ENCODE assay signal across 13 cellular contexts in the genomic region with DNA sequence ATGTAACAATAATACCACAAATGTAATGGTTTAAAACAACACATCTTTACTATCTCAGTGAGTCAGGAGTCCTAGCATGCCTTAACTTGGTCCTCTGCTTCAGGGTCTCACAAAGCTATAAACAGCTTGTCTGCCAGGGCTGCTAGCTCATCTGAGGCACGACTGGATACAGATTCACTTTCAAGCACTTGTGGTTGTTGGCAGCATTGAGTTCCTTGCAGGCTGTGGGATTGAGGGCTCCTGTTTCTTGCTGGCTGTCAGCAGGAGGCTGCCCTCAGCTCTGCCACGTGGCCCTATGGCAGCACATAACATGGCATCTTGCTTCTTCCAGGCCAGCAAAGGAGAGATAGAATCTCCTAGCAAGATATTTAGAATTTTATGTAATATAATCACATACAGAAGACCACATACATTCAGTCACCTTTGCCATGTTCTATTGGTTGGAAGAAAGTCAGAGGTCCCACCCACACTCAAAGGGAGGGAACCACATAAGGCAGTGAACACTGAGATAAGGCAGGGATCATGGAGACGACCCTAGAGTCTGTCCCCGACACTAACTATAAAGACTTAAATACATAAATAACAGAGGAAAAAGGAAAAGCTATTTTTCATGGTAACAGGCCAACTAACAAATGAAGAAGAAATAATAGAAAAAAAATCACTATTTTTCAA. TPM values are rescaled to one million over a fixed set of nuclear protein-coding genes. Genes with fewer than 3 reads are reported as not detected.
DNase-seq lines count a peak whose midpoint lies in the region; ATAC-seq and TF ChIP-seq lines count a peak whose summit lies in the region.
"Had no signal": no experiment of that assay in that cellular context is flagged by ENCODE, and none has a peak within 500 bp of the region (broad histone marks: within the 10 kb centered on the region; RNA-seq: fewer than 3 reads in every experiment).

No MANE protein-coding gene starts in this region.

- ATAC-seq in GM19467 (IDR thresholded peaks at IDR 0.05; ENCODE audit: unreplicated experiment), result no peak
- ATAC-seq in activated T-cell treated with anti-CD3 and anti-CD28 coated beads, Interleukin-2, amount 50 U/mL, for 72 hours (replicated peaks in 1 of 2), result no peak

- peak overlapping the region; percentile 60 for H2AFZ ChIP-seq in fibroblast of lung (ENCODE audit: low read length)

- H3K27ac Mint-ChIP-seq in activated T-cell treated with anti-CD3 and anti-CD28 coated beads, Interleukin-2, amount 50 U/mL, for 72 hours, result no peak overlapping the region
- H3K27ac Mint-ChIP-seq: IgD-negative memory B cell had no signal

- H3K9ac ChIP-seq in fibroblast of lung (ENCODE audit: insufficient read depth, low read length) (no peak overlapping the region), skeletal muscle tissue (ENCODE audit: low read depth in 1 of 3, low read length in 3 of 3) (no peak overlapping the region)

- no peaks in the 10 kb centered on the region for H3K4me1 Mint-ChIP-seq in activated T-cell treated with anti-CD3 and anti-CD28 coated beads, Interleukin-2, amount 50 U/mL, for 72 hours (ENCODE audit: low read depth)
- H3K4me1 Mint-ChIP-seq: IgD-negative memory B cell, neural crest cell had no signal

- H3K27ac ChIP-seq in fibroblast of lung (ENCODE audit: insufficient read depth, low read length) (no peak overlapping the region), skeletal muscle tissue (ENCODE audit: low read depth, low read length) (peak overlapping the region; percentile 52)
- H3K27ac ChIP-seq: tibial nerve had no signal

- TF ChIP-seq CTCF in fibroblast of lung (conservative IDR thresholded peaks at IDR 0.05 in 1 of 2, IDR thresholded peaks at IDR 0.05 in 1 of 2; ENCODE audit: low read depth in 1 of 2, low read length in 2 of 2), result no peak

- H3K79me2 ChIP-seq in fibroblast of lung (ENCODE audit: control insufficient read depth, insufficient read depth, low read length), result no peaks in the 10 kb centered on the region

- H3K36me3 ChIP-seq in fibroblast of lung (ENCODE audit: control insufficient read depth, insufficient read depth, low read length), result no peaks in the 10 kb centered on the region
- no peaks in the 10 kb centered on the region for H3K36me3 ChIP-seq in skeletal muscle tissue (ENCODE audit: control insufficient read depth in 3 of 3, insufficient read depth in 3 of 3, low read length in 3 of 3)
- H3K36me3 ChIP-seq: tibial nerve had no signal

- H4K20me1 ChIP-seq in fibroblast of lung (ENCODE audit: control insufficient read depth, extremely low read depth, insufficient read depth, low read length), result no peaks in the 10 kb centered on the region

- H3K27me3 Mint-ChIP-seq in activated T-cell treated with anti-CD3 and anti-CD28 coated beads, Interleukin-2, amount 50 U/mL, for 72 hours (ENCODE audit: low read depth), result no peaks in the 10 kb centered on the region

- H3K4me2 ChIP-seq in fibroblast of lung (ENCODE audit: extremely low read depth, insufficient read depth, low read length), result no peak overlapping the region

- no peaks in the 10 kb centered on the region for H3K9me3 Mint-ChIP-seq in activated T-cell treated with anti-CD3 and anti-CD28 coated beads, Interleukin-2, amount 50 U/mL, for 72 hours
- H3K9me3 Mint-ChIP-seq: IgD-negative memory B cell, neural crest cell had no signal

- H3K9me3 ChIP-seq in fibroblast of lung (ENCODE audit: control insufficient read depth, insufficient read depth, low read depth, low read length) (no peaks in the 10 kb centered on the region), skeletal muscle tissue (ENCODE audit: control insufficient read depth in 3 of 3, low read length in 3 of 3) (no peaks in the 10 kb centered on the region)
- H3K9me3 ChIP-seq: tibial nerve had no signal

- no peaks in the 10 kb centered on the region for H3K36me3 Mint-ChIP-seq in activated T-cell treated with anti-CD3 and anti-CD28 coated beads, Interleukin-2, amount 50 U/mL, for 72 hours (ENCODE audit: insufficient read depth in 2 of 2)
- H3K36me3 Mint-ChIP-seq: IgD-negative memory B cell had no signal

- H3K27me3 ChIP-seq in fibroblast of lung (ENCODE audit: control insufficient read depth, insufficient read depth, low read length) (no peaks in the 10 kb centered on the region), skeletal muscle tissue (ENCODE audit: control insufficient read depth in 3 of 3, insufficient read depth in 3 of 3, low read length in 3 of 3) (no peaks in the 10 kb centered on the region)
- H3K27me3 ChIP-seq: tibial nerve had no signal

- H3K4me1 ChIP-seq in fibroblast of lung (ENCODE audit: control insufficient read depth, extremely low read depth, insufficient read depth, low read length), result no peaks in the 10 kb centered on the region
- peaks cover 0 to 3% (median 2%) of the 10 kb centered on the region in 3 donors for H3K4me1 ChIP-seq in skeletal muscle tissue (ENCODE audit: control insufficient read depth in 3 of 3, insufficient read depth in 3 of 3, low read length in 3 of 3)
- H3K4me1 ChIP-seq: tibial nerve had no signal

- H3K4me3 Mint-ChIP-seq in activated T-cell treated with anti-CD3 and anti-CD28 coated beads, Interleukin-2, amount 50 U/mL, for 72 hours, result no peak overlapping the region
- H3K4me3 Mint-ChIP-seq: IgD-negative memory B cell, neural crest cell had no signal

- DNase-seq in NCI-H82 (lab: John Stamatoyannopoulos, UW) (peak; percentile 26), NCI-H82 treated with DMSO at 0.1 percent for 48 hours (lab: John Stamatoyannopoulos, UW; ENCODE audit: unreplicated experiment) (no peak), RPMI8226 (peak; percentile 39), fibroblast of lung (ENCODE audit: low read depth in 2 of 2) (peak; percentile 63 to 96)
- DNase-seq in activated effector memory CD4-positive, alpha-beta T cell treated with anti-CD3 and anti-CD28 coated beads, Interleukin-2, amount 50 U/mL, for 16 hours, result no peak
- no peak for DNase-seq in activated T-cell treated with anti-CD3 and anti-CD28 coated beads, Interleukin-2, amount 50 U/mL, for 72 hours
- DNase-seq: activated T-cell treated with anti-CD3 and anti-CD28 coated beads, Interleukin-2, amount 50 U/mL, for 48 hours; NCI-H748 treated with DMSO at 0.1 percent for 48 hours had no signal

- H3K4me3 ChIP-seq in fibroblast of lung (replicated peaks in 1 of 4; ENCODE audit: control extremely low read depth in 1 of 4, insufficient read depth in 1 of 4, low read depth in 3 of 4, low read length in 4 of 4), result no peak overlapping the region
- no peak overlapping the region for H3K4me3 ChIP-seq in skeletal muscle tissue (ENCODE audit: low read length in 3 of 3)
- H3K4me3 ChIP-seq: tibial nerve had no signal

RNA-seq across cellular contexts. Expression of a gene that starts 18.9 kb away (rescaled TPM):
- 10.3 and 15.2 TPM in 2 replicates for total RNA-seq in fibroblast of lung
- 9.9 and 11.0 TPM in 2 replicates for polyA plus RNA-seq in fibroblast of lung
- 10.3 and 11.6 TPM in 2 replicates for polyA plus RNA-seq in fibroblast of lung (2012)
- 2.2 and 2.9 TPM in 2 replicates for polyA minus RNA-seq in fibroblast of lung (ENCODE audit: low replicate concordance)
- total RNA-seq in skeletal muscle tissue, result 15.1 TPM
- 10 to 100 TPM; 19.1 to 20.3 TPM for total RNA-seq in activated T-cell treated with anti-CD3 and anti-CD28 coated beads, Interleukin-2, amount 50 U/mL, for 72 hours

RNA-seq across cellular contexts. Expression of a gene that starts 34.0 kb away (rescaled TPM):
- total RNA-seq in fibroblast of lung (17.5 and 24.9 TPM in 2 replicates), skeletal muscle tissue (42.8 TPM)
- polyA plus RNA-seq in fibroblast of lung, result 17.5 and 24.1 TPM in 2 replicates
- 16.3 and 21.0 TPM in 2 replicates for polyA plus RNA-seq in fibroblast of lung (2012)
- 42.1 and 45.3 TPM in 2 replicates for polyA minus RNA-seq in fibroblast of lung (ENCODE audit: low replicate concordance)
- 10 to 100 TPM; 20.7 to 21.0 TPM for total RNA-seq in activated T-cell treated with anti-CD3 and anti-CD28 coated beads, Interleukin-2, amount 50 U/mL, for 72 hours

Comparison
In these comparisons a context has a peak if more than half of its experiments do, and no peak if none do; other contexts are left out.
1. DNase-seq: peak in NCI-H82 (single experiment), RPMI8226 (single experiment) and fibroblast of lung (2 of 2); none in NCI-H82 treated with DMSO at 0.1 percent for 48 hours (single experiment), activated effector memory CD4-positive, alpha-beta T cell treated with anti-CD3 and anti-CD28 coated beads, Interleukin-2, amount 50 U/mL, for 16 hours (single experiment) and activated T-cell treated with anti-CD3 and anti-CD28 coated beads, Interleukin-2, amount 50 U/mL, for 72 hours (0 of 2).